9 cellular contexts compared by ENCODE assay signal in the genomic region with DNA sequence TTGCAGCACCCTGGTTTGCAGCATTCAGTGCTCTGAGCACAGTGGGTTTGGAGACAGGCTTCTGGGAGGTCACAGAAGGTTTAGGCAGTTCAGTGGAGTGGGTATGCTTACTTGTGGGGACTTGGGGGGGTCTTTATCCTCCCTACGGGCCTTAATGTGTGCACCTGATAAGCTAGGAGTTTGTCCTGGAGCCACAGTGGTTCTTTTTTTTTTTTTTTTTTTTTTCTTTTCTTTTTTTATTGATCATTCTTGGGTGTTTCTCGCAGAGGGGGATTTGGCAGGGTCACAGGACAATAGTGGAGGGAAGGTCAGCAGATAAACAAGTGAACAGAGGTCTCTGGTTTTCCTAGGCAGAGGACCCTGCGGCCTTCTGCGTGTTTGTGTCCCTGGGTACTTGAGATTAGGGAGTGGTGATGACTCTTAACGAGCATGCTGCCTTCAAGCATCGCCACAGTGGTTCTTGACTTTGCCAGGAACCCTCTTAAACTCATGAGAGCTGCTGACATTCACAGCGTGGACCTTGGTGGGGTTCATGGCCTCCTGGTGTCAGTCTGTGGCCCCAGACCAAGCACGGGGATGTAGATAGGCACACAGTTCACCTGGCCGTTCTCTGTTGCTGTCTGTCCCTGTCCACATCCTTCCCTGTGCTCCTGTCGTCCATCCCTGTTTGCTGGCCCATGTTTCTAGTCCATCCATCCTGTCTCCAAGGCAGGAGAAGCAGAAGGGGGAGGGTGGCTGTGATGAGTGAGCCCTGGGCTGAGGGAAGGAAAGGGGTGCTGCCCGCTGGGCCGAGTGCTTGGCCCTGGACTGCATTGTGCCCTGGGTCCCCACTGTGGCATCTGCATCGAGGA. TPM values are rescaled to one million over a fixed set of nuclear protein-coding genes. Genes with fewer than 3 reads are reported as not detected.
DNase-seq lines count a peak whose midpoint lies in the region; ATAC-seq and TF ChIP-seq lines count a peak whose summit lies in the region.
"Had no signal": no experiment of that assay in that cellular context is flagged by ENCODE, and none has a peak within 500 bp of the region (broad histone marks: within the 10 kb centered on the region; RNA-seq: fewer than 3 reads in every experiment).

No MANE protein-coding gene starts in this region.

- H3K4me3 ChIP-seq in heart right ventricle (peak overlapping the region; percentile 6 to 97 (median 93)), breast epithelium (peak overlapping the region; percentile 75 to 97 (median 97)), mucosa of rectum (ENCODE audit: low read length in 2 of 2) (peak overlapping the region; percentile 48 to 80), vagina (peak overlapping the region; percentile 73 to 95)

- H3K9ac ChIP-seq in mucosa of rectum (ENCODE audit: low read depth in 1 of 2, low read length in 2 of 2) = peak overlapping the region; percentile 38 to 66

- H3K27ac ChIP-seq in heart right ventricle = peak overlapping the region; percentile 42 to 99 (median 96)
- H3K27ac ChIP-seq in breast epithelium = peak overlapping the region; percentile 96 to 97
- peak overlapping the region; percentile 85 to 86 for H3K27ac ChIP-seq in mucosa of rectum (ENCODE audit: low read depth in 2 of 2, low read length in 2 of 2)
- peak overlapping the region; percentile 98 for H3K27ac ChIP-seq in vagina

- no peaks in the 10 kb centered on the region for H3K9me3 ChIP-seq in heart right ventricle
- no peaks in the 10 kb centered on the region for H3K9me3 ChIP-seq in breast epithelium
- no peaks in the 10 kb centered on the region for H3K9me3 ChIP-seq in mucosa of rectum (ENCODE audit: control insufficient read depth in 2 of 2, low read length in 2 of 2)
- H3K9me3 ChIP-seq in vagina = no peaks in the 10 kb centered on the region

- H3K4me1 ChIP-seq in heart right ventricle = peaks cover 48 to 80% (median 75%) of the 10 kb centered on the region in 9 donors
- H3K4me1 ChIP-seq in breast epithelium = peaks cover 36 to 59% of the 10 kb centered on the region in 2 donors
- peaks cover 76% of the 10 kb centered on the region in 2 donors for H3K4me1 ChIP-seq in mucosa of rectum (ENCODE audit: control insufficient read depth in 2 of 2, insufficient read depth in 2 of 2, low read length in 2 of 2)
- peaks cover 79% of the 10 kb centered on the region for H3K4me1 ChIP-seq in vagina

- no peak for TF ChIP-seq CTCF in heart right ventricle (IDR thresholded peaks at IDR 0.05)
- TF ChIP-seq CTCF in breast epithelium (IDR thresholded peaks at IDR 0.05) = no peak
- TF ChIP-seq CTCF in vagina (IDR thresholded peaks at IDR 0.05) = no peak

- H3K36me3 ChIP-seq in heart right ventricle (peaks cover 0 to 50% (median 13%) of the 10 kb centered on the region in 9 donors), breast epithelium (no peaks in the 10 kb centered on the region), mucosa of rectum (ENCODE audit: control insufficient read depth in 2 of 2, insufficient read depth in 2 of 2, low read length in 2 of 2) (peaks cover 13 to 20% of the 10 kb centered on the region in 2 donors), vagina (peaks cover 0 to 8% of the 10 kb centered on the region in 2 donors)

- DNase-seq in heart right ventricle = no peak
- no peak for DNase-seq in cardiac septum (ENCODE audit: low spot score)
- no peak for DNase-seq in breast epithelium (ENCODE audit: low spot score in 2 of 2)
- DNase-seq in vagina (ENCODE audit: extremely low spot score in 2 of 2) = no peak
- no peak for DNase-seq in stimulated activated CD4-positive, alpha-beta T cell treated with anti-CD3 and anti-CD28 coated beads, Interleukin-4, amount 100 ng/mL, for 4 hours

- 22 to 23% methylated on average over 12 to 13 of the region's 13 CpGs for WGBS in heart right ventricle, 2 donors

- TF ChIP-seq POLR2A in breast epithelium (IDR thresholded peaks at IDR 0.05) (no peak), vagina (IDR thresholded peaks at IDR 0.05) (no peak)

- ATAC-seq in heart right ventricle (no peak), GM21576 (IDR thresholded peaks at IDR 0.05; ENCODE audit: unreplicated experiment) (no peak), GM19324 (IDR thresholded peaks at IDR 0.05; ENCODE audit: low FRiP score, unreplicated experiment) (no peak)

- no peaks in the 10 kb centered on the region for H3K27me3 ChIP-seq in heart right ventricle
- H3K27me3 ChIP-seq in breast epithelium = no peaks in the 10 kb centered on the region
- H3K27me3 ChIP-seq in mucosa of rectum (ENCODE audit: control insufficient read depth in 2 of 2, insufficient read depth in 2 of 2, low read length in 2 of 2) = no peaks in the 10 kb centered on the region
- H3K27me3 ChIP-seq in vagina = no peaks in the 10 kb centered on the region

- intact Hi-C loops in heart right ventricle (cut with DNase I) (loop anchor here in 3 of 10 donors (2.0 to 10.0 kb wide), 4 partner anchors 17 to 387 kb away; a partner anchor contains a TSS), cardiac septum (cut with DNase I) (no loop called here), breast epithelium (cut with DNase I; ENCODE audit: low total_unique reads) (no loop called here), vagina (cut with DNase I) (loop anchor here (5.0 to 10.0 kb wide), 3 partner anchors 47 to 1071 kb away; a partner anchor contains a TSS)

RNA-seq across cellular contexts. Expression of a gene that starts 2.7 kb away (rescaled TPM):
- total RNA-seq in heart right ventricle (10 to 100 TPM; 31.8 to 78.3 (median 42.8) TPM), cardiac septum (48.4 TPM), breast epithelium (10 to 100 TPM; 78.9 to 90.8 (median 88.5) TPM), vagina (76.9 TPM)
- polyA plus RNA-seq in heart right ventricle = 10 to 100 TPM; 75.3 to 78.6 TPM

RNA-seq across cellular contexts. Expression of a gene that starts 23.6 kb away (rescaled TPM):
- 10 to 100 TPM; 11.0 to 25.2 (median 13.5) TPM for total RNA-seq in heart right ventricle
- polyA plus RNA-seq in heart right ventricle = 10 to 100 TPM; 26.8 to 62.5 TPM
- 16.9 TPM for total RNA-seq in cardiac septum
- 10 to 100 TPM; 21.6 to 28.2 (median 22.1) TPM for total RNA-seq in breast epithelium
- total RNA-seq in vagina = 22.3 TPM

RNA-seq across cellular contexts. Expression of a gene that starts 26.4 kb away (rescaled TPM):
- 1 to 10 TPM in 3 of 10 donors, under 1 TPM in 2, not detected in 5; 0.63 to 1.7 (median 1.0) TPM for total RNA-seq in heart right ventricle
- polyA plus RNA-seq in heart right ventricle = 1 to 10 TPM; 2.0 to 2.4 TPM
- total RNA-seq in cardiac septum = 1.00 TPM
- total RNA-seq in breast epithelium = 10 to 100 TPM in 1 of 3 donors, 1 to 10 TPM in 1, not detected in 1; 5.6 to 47.3 TPM
- total RNA-seq in vagina = 11.0 TPM
- total RNA-seq: subcutaneous adipose tissue had no signal

RNA-seq across cellular contexts. Expression of a gene that starts 48.6 kb away (rescaled TPM):
- total RNA-seq in heart right ventricle (not detected), cardiac septum (not detected), breast epithelium (under 1 TPM in 1 of 3 donors, not detected in 2; 0.64 TPM), vagina (2.0 TPM)
- not detected for polyA plus RNA-seq in heart right ventricle

RNA-seq across cellular contexts. Expression of a gene that starts 50.7 kb away (rescaled TPM):
- total RNA-seq in heart right ventricle (10 to 100 TPM; 24.0 to 40.6 (median 34.4) TPM), cardiac septum (32.9 TPM), breast epithelium (10 to 100 TPM; 41.6 to 52.8 (median 52.1) TPM), vagina (72.7 TPM)
- 10 to 100 TPM; 35.3 to 36.7 TPM for polyA plus RNA-seq in heart right ventricle
